In genomic region chr9:89554307-89554706, GRCh38 we compare ENCODE assay signal across 27 cellular contexts. TPM values are rescaled to one million over a fixed set of nuclear protein-coding genes. Genes with fewer than 3 reads are reported as not detected.
"Had no signal": no experiment of that assay in that cellular context is flagged by ENCODE, and none has a peak within 500 bp of the region (broad histone marks: within the 10 kb centered on the region; RNA-seq: fewer than 3 reads in every experiment).

No MANE protein-coding gene starts in this region.

- H3K9me3 Mint-ChIP-seq: activated CD8-positive, alpha-beta T cell treated with anti-CD3 and anti-CD28 coated beads for 36 hours; activated naive CD4-positive, alpha-beta T cell treated with anti-CD3 and anti-CD28 coated beads, Interleukin-2, amount 50 U/mL, for 24 hours; activated T-helper 1 cell treated with anti-CD3 and anti-CD28 coated beads, Interleukin-12 subunit alpha, Interleukin-12 subunit beta, Interleukin-2, Interleukin-4 antibody, amounts not matched to agents 30 ng/mL and 10 ng/mL and 1 ng/mL, durations not matched to agents 14 hours and 24 hours and 36 hours had no signal

- H3K27me3 Mint-ChIP-seq: activated CD8-positive, alpha-beta T cell treated with anti-CD3 and anti-CD28 coated beads for 36 hours; activated naive CD4-positive, alpha-beta T cell treated with anti-CD3 and anti-CD28 coated beads, Interleukin-2, amount 50 U/mL, for 24 hours had no signal

- H3K4me3 Mint-ChIP-seq: activated CD8-positive, alpha-beta T cell treated with anti-CD3 and anti-CD28 coated beads for 36 hours; activated naive CD4-positive, alpha-beta T cell treated with anti-CD3 and anti-CD28 coated beads, Interleukin-2, amount 50 U/mL, for 24 hours; activated T-helper 1 cell treated with anti-CD3 and anti-CD28 coated beads, Interleukin-12 subunit alpha, Interleukin-12 subunit beta, Interleukin-2, Interleukin-4 antibody, amounts not matched to agents 30 ng/mL and 10 ng/mL and 1 ng/mL, durations not matched to agents 14 hours and 24 hours and 36 hours had no signal

- DNase-seq: activated CD4-positive, alpha-beta T cell treated with anti-CD3 and anti-CD28 coated beads for 4 hours; activated CD8-positive, alpha-beta memory T cell treated with anti-CD3 and anti-CD28 coated beads, Interleukin-2, amount 50 U/mL, for 4 hours; activated CD8-positive, alpha-beta T cell treated with anti-CD3 and anti-CD28 coated beads for 36 hours; activated effector memory CD4-positive, alpha-beta T cell treated with Interleukin-2 at 50 U/mL for 16 hours; activated naive CD4-positive, alpha-beta T cell; aorta; caudate nucleus; IMR-90; KBM-7; MV-4-11; NCI-H1092 treated with DMSO at 0.1 percent for 48 hours; NCI-H1417 treated with DMSO at 0.1 percent for 48 hours; NCI-H1694; NCI-H2029; NCI-H524; Peyer's patch; Right ventricle myocardium superior; SJCRH30; SK-N-SH; T1000; WERI-Rb-1 had no signal

- H3K27me3 ChIP-seq: Peyer's patch had no signal

- H3K36me3 Mint-ChIP-seq: activated naive CD4-positive, alpha-beta T cell treated with anti-CD3 and anti-CD28 coated beads, Interleukin-2, amount 50 U/mL, for 24 hours had no signal

- H3K27ac Mint-ChIP-seq: activated CD8-positive, alpha-beta T cell treated with anti-CD3 and anti-CD28 coated beads for 36 hours; activated T-helper 1 cell treated with anti-CD3 and anti-CD28 coated beads, Interleukin-12 subunit alpha, Interleukin-12 subunit beta, Interleukin-2, Interleukin-4 antibody, amounts not matched to agents 30 ng/mL and 10 ng/mL and 1 ng/mL, durations not matched to agents 14 hours and 24 hours and 36 hours had no signal

- ATAC-seq: activated CD4-positive, CD25-positive, alpha-beta regulatory T cell treated with anti-CD3 and anti-CD28 coated beads, Interleukin-2, amount 50 U/mL, for 24 hours; activated CD8-positive, alpha-beta T cell treated with anti-CD3 and anti-CD28 coated beads for 36 hours had no signal

- H3K27ac ChIP-seq: Peyer's patch, RWPE1, SJCRH30, WERI-Rb-1 had no signal

- H3K9me3 ChIP-seq: breast epithelium, Peyer's patch, SJCRH30, SK-N-SH had no signal

RNA-seq across cellular contexts. Expression of gene GADD45G, which starts 50.5 kb away (rescaled TPM):
- total RNA-seq: IMR-90, MCF 10A had no signal

RNA-seq across cellular contexts. Expression of gene SEMA4D, which starts 56.4 kb away (rescaled TPM):
- total RNA-seq: SJCRH30 had no signal
